Comparison of ENCODE assay signal across 8 cellular contexts in genomic region chr2:128305555-128306080, GRCh38. TPM values are rescaled to one million over a fixed set of nuclear protein-coding genes. Genes with fewer than 3 reads are reported as not detected.
A peak's percentile ranks its signal among the peaks of the same experiment; 100 is the strongest.
DNase-seq lines count a peak whose midpoint lies in the region; ATAC-seq, FAIRE-seq and TF ChIP-seq lines count a peak whose summit lies in the region.

No MANE protein-coding gene starts in this region.

- no TSS peak for BruUV-seq in HepG2 (replicated peaks; lab: Mats Ljungman, UMichigan)

- WGBS in SK-N-SH (ENCODE audit: low lambda C conversion rate), result 33% methylated on average over 1 of the region's 11 CpGs
- WGBS in HepG2 (ENCODE audit: low lambda C conversion rate), result 81% methylated on average over 8 of the region's 11 CpGs

- H3K27me3 ChIP-seq in SK-N-SH (ENCODE audit: insufficient read depth) (no peaks in the 10 kb centered on the region), HepG2 (ENCODE audit: control insufficient read depth in 1 of 2, insufficient read depth in 2 of 2, low read length in 2 of 2) (no peaks in the 10 kb centered on the region)

- no peak for TF ChIP-seq EP300 in SK-N-SH (IDR thresholded peaks at IDR 0.05; ENCODE audit: borderline replicate concordance in 1 of 2, low read depth in 1 of 2, low read length in 1 of 2)
- TF ChIP-seq EP300 in HepG2 (IDR thresholded peaks at IDR 0.05; ENCODE audit: low read depth in 2 of 2, low read length in 2 of 2), result no peak
- TF ChIP-seq EP300 in HepG2 (CRISPR knock-in tag; IDR thresholded peaks at IDR 0.05; ENCODE audit: borderline replicate concordance), result no peak

- no peak for TF ChIP-seq RAD21 in SK-N-SH (IDR thresholded peaks at IDR 0.05; ENCODE audit: low read length)
- TF ChIP-seq RAD21 in HepG2 (CRISPR knock-in tag; IDR thresholded peaks at IDR 0.05), result no peak

- H2AFZ ChIP-seq in SK-N-SH (ENCODE audit: low read depth) (peak overlapping the region; percentile 37; the same call in 1 of the 2 replicates), HepG2 (ENCODE audit: low read length) (no peak overlapping the region)

- H3K9ac ChIP-seq in SK-N-SH (peak overlapping the region; percentile 67), HepG2 (ENCODE audit: insufficient read depth, low read depth, low read length) (peak overlapping the region; percentile 62)

- DNase-seq in SK-N-SH, result no peak
- DNase-seq in HepG2 (ENCODE audit: low spot score), result no peak
- DNase-seq in cortex of kidney (lab: John Stamatoyannopoulos, UW), result no peak
- DNase-seq in kidney glomerular epithelial cell (lab: John Stamatoyannopoulos, UW), result no peak
- no peak for DNase-seq in HCEC 1CT
- DNase-seq in RPMI8226, result no peak

- H3K36me3 ChIP-seq in SK-N-SH (replicated peaks in 1 of 2; ENCODE audit: control insufficient read depth in 1 of 2, insufficient read depth in 2 of 2, low read length in 1 of 2) (no peaks in the 10 kb centered on the region), HepG2 (replicated peaks in 1 of 2; ENCODE audit: control insufficient read depth in 1 of 2, insufficient read depth in 2 of 2, low read length in 2 of 2) (peaks cover 43 to 77% of the 10 kb centered on the region in 2 experiments)

- H3K27ac ChIP-seq in SK-N-SH (ENCODE audit: low read depth in 2 of 2, low read length in 1 of 2), result peak overlapping the region; percentile 70 to 86
- peak overlapping the region; percentile 56 for H3K27ac ChIP-seq in HepG2 (ENCODE audit: extremely low read length, insufficient read depth, low read length)

- intact Hi-C loops in HepG2 (cut with micrococcal nuclease; ENCODE audit: unreplicated experiment), result loop anchor here (2.0 to 5.0 kb wide), 4 partner anchors 15 to 278 kb away; partner anchors contain the start of gene SAP130

- H3K79me2 ChIP-seq in SK-N-SH (ENCODE audit: insufficient read depth) (no peaks in the 10 kb centered on the region), HepG2 (ENCODE audit: insufficient read depth, low read length) (peaks cover 97% of the 10 kb centered on the region)

- H3K4me3 ChIP-seq in SK-N-SH (ENCODE audit: low read depth in 2 of 2, low read length in 1 of 2), result no peak overlapping the region
- H3K4me3 ChIP-seq in HepG2 (replicated peaks in 1 of 3; ENCODE audit: insufficient read depth in 1 of 3, low read depth in 2 of 3, low read length in 3 of 3), result peak overlapping the region in 1 of 3 experiments; percentile 45; a peak in 1 of 6 replicates

- no peak for FAIRE-seq in HepG2 (lab: Jason Lieb, UNC)

- TF ChIP-seq CTCF in SK-N-SH (IDR thresholded peaks at IDR 0.05) (no peak), HepG2 (CRISPR knock-in tag; IDR thresholded peaks at IDR 0.05) (no peak)

- H3K9me2 ChIP-seq in SK-N-SH, result no peaks in the 10 kb centered on the region

- ATAC-seq in GM19025 (IDR thresholded peaks at IDR 0.05; ENCODE audit: low read depth, unreplicated experiment) (peak; percentile 85), HG03432 (IDR thresholded peaks at IDR 0.05; ENCODE audit: unreplicated experiment) (peak; percentile 88), HepG2 (no peak)

- in situ Hi-C loops in HepG2 (cut with HindIII; ENCODE audit: extremely low pct_ligation_motif_present, low pct_unique_long_range_greater_than_20kb), result loop anchor here (5.0 kb wide), 2 partner anchors 133 to 243 kb away; no protein-coding TSS in a partner anchor

- H3F3A ChIP-seq in SK-N-SH (replicated peaks; ENCODE audit: insufficient read depth), result no peaks in the 10 kb centered on the region

- H3K4me1 ChIP-seq in SK-N-SH (ENCODE audit: control insufficient read depth in 1 of 2, insufficient read depth in 2 of 2, low read depth in 1 of 2, low read length in 1 of 2) (peaks cover 22 to 100% of the 10 kb centered on the region in 2 experiments), HepG2 (ENCODE audit: insufficient read depth, low read length) (peaks cover 77% of the 10 kb centered on the region)

- POLR2A ChIA-PET in SK-N-SH (lab: Yijun Ruan, JAX), result no interaction called here
- POLR2A ChIA-PET in HepG2 (lab: Yijun Ruan, JAX), result interaction anchor here (0.8 to 1.7 kb wide), 10 partner anchors 11 to 131 kb away, joined by 3 to 9 read pairs (median 3); no protein-coding TSS in a partner anchor

- TF ChIP-seq POLR2A in HepG2 (IDR thresholded peaks at IDR 0.05; ENCODE audit: insufficient read depth in 1 of 2, low read depth in 2 of 2, low read length in 2 of 2), result no peak

- H4K20me1 ChIP-seq in SK-N-SH (ENCODE audit: insufficient read depth), result no peaks in the 10 kb centered on the region
- peaks cover 96% of the 10 kb centered on the region for H4K20me1 ChIP-seq in HepG2 (ENCODE audit: insufficient read depth, low read length)

- no peaks in the 10 kb centered on the region for H3K9me3 ChIP-seq in SK-N-SH
- no peaks in the 10 kb centered on the region for H3K9me3 ChIP-seq in HepG2 (ENCODE audit: low read length)

- H3K4me2 ChIP-seq in SK-N-SH, result peak overlapping the region; percentile 68
- peak overlapping the region; percentile 74 for H3K4me2 ChIP-seq in HepG2 (ENCODE audit: low read depth, low read length)

- CTCF ChIA-PET in SK-N-SH (lab: Yijun Ruan, JAX), result interaction anchor here (1.5 to 1.9 kb wide), 3 partner anchors 10 to 242 kb away, joined by 3 to 6 read pairs (median 5); no protein-coding TSS in a partner anchor
- CTCF ChIA-PET in HepG2 (lab: Yijun Ruan, JAX; ENCODE audit: low intra/inter-chr PET ratio, low total read pairs), result interaction anchor here (1.2 kb wide), 1 partner anchor 72 kb away, joined by 3 read pairs; no protein-coding TSS in a partner anchor

TF ChIP-seq in SK-N-SH, 30 proteins besides CTCF, POLR2A, EP300 and RAD21:
- TF ChIP-seq TAF1 (IDR thresholded peaks at IDR 0.05; ENCODE audit: borderline replicate concordance, low read depth, low read length) (no peak), ELF1 (IDR thresholded peaks at IDR 0.05) (no peak), SIN3A (IDR thresholded peaks at IDR 0.05; ENCODE audit: borderline replicate concordance, low read depth, low read length) (no peak), GATA2 (CRISPR knock-in tag; IDR thresholded peaks at IDR 0.05) (no peak), YY1 (IDR thresholded peaks at IDR 0.05; ENCODE audit: low read depth) (no peak), RXRA (IDR thresholded peaks at IDR 0.05; ENCODE audit: borderline replicate concordance, low read depth) (no peak)
- TF ChIP-seq, protein P1, sequence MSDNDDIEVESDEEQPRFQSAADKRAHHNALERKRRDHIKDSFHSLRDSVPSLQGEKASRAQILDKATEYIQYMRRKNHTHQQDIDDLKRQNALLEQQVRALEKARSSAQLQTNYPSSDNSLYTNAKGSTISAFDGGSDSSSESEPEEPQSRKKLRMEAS (IDR thresholded peaks at IDR 0.05; ENCODE audit: low read depth), result no peak
TF ChIP-seq in SK-N-SH: peak in this region for 0.

TF ChIP-seq in HepG2, 621 proteins besides CTCF, POLR2A, EP300 and RAD21 (continues in another document):
- no peak for TF ChIP-seq TEAD3 (CRISPR knock-in tag; optimal IDR thresholded peaks at IDR 0.05; ENCODE audit: borderline replicate concordance)
- TF ChIP-seq ZNF652 (CRISPR knock-in tag; IDR thresholded peaks at IDR 0.05; ENCODE audit: borderline replicate concordance, low read depth), result no peak
- TF ChIP-seq, protein P2, sequence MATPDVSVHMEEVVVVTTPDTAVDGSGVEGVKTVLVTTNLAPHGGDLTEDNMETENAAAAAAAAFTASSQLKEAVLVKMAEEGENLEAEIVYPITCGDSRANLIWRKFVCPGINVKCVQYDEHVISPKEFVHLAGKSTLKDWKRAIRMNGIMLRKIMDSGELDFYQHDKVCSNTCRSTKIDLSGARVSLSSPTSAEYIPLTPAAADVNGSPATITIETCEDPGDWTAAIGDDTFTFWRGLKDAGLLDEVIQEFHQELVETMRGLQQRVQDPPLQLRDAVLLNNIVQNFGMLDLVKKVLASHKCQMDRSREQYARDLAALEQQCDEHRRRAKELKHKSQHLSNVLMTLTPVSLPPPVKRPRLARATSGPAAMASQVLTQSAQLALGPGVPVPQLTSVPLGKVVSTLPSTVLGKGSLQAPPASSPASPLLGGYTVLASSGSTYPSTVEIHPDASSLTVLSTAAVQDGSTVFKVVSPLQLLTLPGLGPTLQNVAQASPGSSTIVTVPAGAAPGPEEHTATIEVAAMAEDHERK (CRISPR knock-in tag; IDR thresholded peaks at IDR 0.05; ENCODE audit: low read depth), result no peak
- peak; percentile 26; the same call in 1 of the 2 replicates for TF ChIP-seq ZNF7 (CRISPR knock-in tag; IDR thresholded peaks at IDR 0.05)

RNA-seq across cellular contexts. Expression of gene HS6ST1, which starts 13.1 kb away (rescaled TPM):
- 5.2 and 5.9 TPM in 2 replicates for polyA plus RNA-seq in SK-N-SH (2012; rRNA removed)
- 2.9 and 4.9 TPM in 2 replicates for polyA plus RNA-seq in SK-N-SH (2012; cell fraction: cytosol; rRNA removed)
- 3.4 and 3.8 TPM in 2 replicates for polyA plus RNA-seq in SK-N-SH (2012; cell fraction: nucleus; rRNA removed)
- total RNA-seq in HepG2 (2016; rRNA removed; fragmentation: Illumina TruSeq; extraction: Trizol), result 68.4 and 84.6 TPM in 2 replicates
- 8.0 TPM in 2 replicates for total RNA-seq in HepG2 (2016; cell fraction: cytosol; rRNA removed; fragmentation: Illumina TruSeq; extraction: Trizol; ENCODE audit: low read depth)
- total RNA-seq in HepG2 (2016; cell fraction: insoluble cytoplasmic fraction; rRNA removed; fragmentation: Illumina TruSeq; extraction: Trizol), result 60.2 and 86.4 TPM in 2 replicates
- total RNA-seq in HepG2 (2016; cell fraction: membrane; rRNA removed; fragmentation: Illumina TruSeq; extraction: Trizol), result 38.4 and 40.3 TPM in 2 replicates
- total RNA-seq in HepG2 (2016; cell fraction: nucleus; rRNA removed; fragmentation: Illumina TruSeq; extraction: Trizol), result 59.1 and 66.3 TPM in 2 replicates
- 34.5 and 42.2 TPM in 2 replicates for polyA plus RNA-seq in HepG2 (2011; rRNA removed)
- 35.2 and 53.7 TPM in 2 replicates for polyA plus RNA-seq in HepG2 (2011; cell fraction: cytosol; rRNA removed)
- 38.8 and 44.3 TPM in 2 replicates for polyA plus RNA-seq in HepG2 (2011; cell fraction: nucleus; rRNA removed)
- 50.2 and 79.5 TPM in 2 replicates for polyA plus RNA-seq in HepG2 (2012)
- polyA plus RNA-seq in HepG2 (2016; cell fraction: cytosol; fragmentation: Illumina TruSeq; extraction: Trizol; ENCODE audit: low read depth), result 5.2 and 5.6 TPM in 2 replicates
- 70.3 and 83.1 TPM in 2 replicates for polyA plus RNA-seq in HepG2 (2016; cell fraction: insoluble cytoplasmic fraction; fragmentation: Illumina TruSeq; extraction: Trizol; ENCODE audit: low read depth)
- polyA plus RNA-seq in HepG2 (2016; cell fraction: membrane; fragmentation: Illumina TruSeq; extraction: Trizol; ENCODE audit: low read depth), result 24.6 and 27.0 TPM in 2 replicates
- polyA plus RNA-seq in HepG2 (2016; cell fraction: nucleus; fragmentation: Illumina TruSeq; extraction: Trizol; ENCODE audit: insufficient read depth, low read depth), result 106 and 113 TPM in 2 replicates
- 7.6 and 148 TPM in 2 replicates for polyA minus RNA-seq in HepG2 (2011; rRNA and poly(A)+ RNA removed; ENCODE audit: low replicate concordance)
- polyA minus RNA-seq in HepG2 (2011; cell fraction: cytosol; rRNA and poly(A)+ RNA removed), result 47.4 and 52.3 TPM in 2 replicates
- 39.0 and 60.8 TPM in 2 replicates for polyA minus RNA-seq in HepG2 (2011; cell fraction: nucleus; rRNA and poly(A)+ RNA removed)
